Comparison of ENCODE assay signal across 8 cellular contexts in genomic region chr1:162847839-162848453, GRCh38. TPM values are rescaled to one million over a fixed set of nuclear protein-coding genes. Genes with fewer than 3 reads are reported as not detected.
A peak's percentile ranks its signal among the peaks of the same experiment; 100 is the strongest.
DNase-seq lines count a peak whose midpoint lies in the region; ATAC-seq and TF ChIP-seq lines count a peak whose summit lies in the region.

No MANE protein-coding gene starts in this region.

- peak; percentile 63; the same call in 2 of the 3 replicates for ATAC-seq in DND-41 (ENCODE audit: insufficient read depth, low read depth)
- ATAC-seq in HG02759 (IDR thresholded peaks at IDR 0.05; ENCODE audit: unreplicated experiment) = peak; percentile 65
- ATAC-seq in right lobe of liver = peak; percentile 72 to 81 (median 80)
- no peak for ATAC-seq in HG02571 (IDR thresholded peaks at IDR 0.05; ENCODE audit: unreplicated experiment)

- H3K27me3 ChIP-seq in DND-41 (ENCODE audit: insufficient read depth, low read length, poor library complexity) = no peaks in the 10 kb centered on the region
- no peaks in the 10 kb centered on the region for H3K27me3 ChIP-seq in right lobe of liver

- H3K4me2 ChIP-seq in DND-41 (ENCODE audit: insufficient read depth, low read length) = no peak overlapping the region

- H3K36me3 ChIP-seq in DND-41 (ENCODE audit: insufficient read depth, low read length) (no peaks in the 10 kb centered on the region), right lobe of liver (no peaks in the 10 kb centered on the region)

- no peaks in the 10 kb centered on the region for H3K4me1 ChIP-seq in DND-41 (ENCODE audit: insufficient read depth, low read length)
- H3K4me1 ChIP-seq in right lobe of liver = no peaks in the 10 kb centered on the region

- H3K9me3 ChIP-seq in DND-41 (ENCODE audit: insufficient read depth, low read length, severe bottlenecking) = no peaks in the 10 kb centered on the region
- no peaks in the 10 kb centered on the region for H3K9me3 ChIP-seq in right lobe of liver

- H3K4me3 ChIP-seq in DND-41 (ENCODE audit: low read depth in 1 of 2, low read length in 2 of 2) = no peak overlapping the region
- H3K4me3 ChIP-seq in coronary artery = no peak overlapping the region
- H3K4me3 ChIP-seq in right lobe of liver = no peak overlapping the region

- H3K27ac ChIP-seq in DND-41 (ENCODE audit: low read length) = no peak overlapping the region
- H3K27ac ChIP-seq in coronary artery = no peak overlapping the region
- H3K27ac ChIP-seq in right lobe of liver = no peak overlapping the region

- no peak overlapping the region for H2AFZ ChIP-seq in DND-41 (ENCODE audit: low read depth, low read length)

- no peak for TF ChIP-seq POLR2A in right lobe of liver (IDR thresholded peaks at IDR 0.05)

- DNase-seq in DND-41 (peak; percentile 73), NCI-H345 treated with DMSO at 0.1 percent for 48 hours (lab: John Stamatoyannopoulos, UW; ENCODE audit: unreplicated experiment) (peak; percentile 49), coronary artery (ENCODE audit: low spot score) (no peak), right lobe of liver (peak; percentile 74 to 80 (median 80))
- peak; percentile 78 to 81 for DNase-seq in activated CD4-positive, alpha-beta T cell treated with anti-CD3 and anti-CD28 coated beads for 24 hours (ENCODE audit: low read depth in 2 of 2)
- DNase-seq in stimulated activated CD4-positive, alpha-beta T cell treated with anti-CD3 and anti-CD28 coated beads, TNF-alpha, amount 100 ng/mL, for 4 hours (ENCODE audit: low read depth in 3 of 3) = peak; percentile 59 to 70 (median 69)

- 2% methylated on average over 3 of the region's 3 CpGs for WGBS in right lobe of liver (ENCODE audit: insufficient coverage, low coverage, low lambda C conversion rate, missing lambda C conversion rate)

- TF ChIP-seq CTCF in DND-41 (IDR thresholded peaks at IDR 0.05; ENCODE audit: borderline replicate concordance, extremely low read depth, low read length, poor library complexity, severe bottlenecking) = peak; percentile 90
- peak; percentile 93 for TF ChIP-seq CTCF in coronary artery (IDR thresholded peaks at IDR 0.05)
- peak; percentile 79 to 96 (median 90) for TF ChIP-seq CTCF in right lobe of liver (IDR thresholded peaks at IDR 0.05)

- H3K79me2 ChIP-seq in DND-41 (ENCODE audit: insufficient read depth, low read length) = no peaks in the 10 kb centered on the region

- H3K9ac ChIP-seq in DND-41 (ENCODE audit: low read depth, low read length) = no peak overlapping the region

- no peaks in the 10 kb centered on the region for H4K20me1 ChIP-seq in DND-41 (ENCODE audit: insufficient read depth, low read length)

- intact Hi-C loops in right lobe of liver (cut with DNase I) = no loop called here

RNA-seq across cellular contexts. Expression of gene CCDC190, which starts 13.0 kb away (rescaled TPM):
- total RNA-seq in right lobe of liver = not detected

RNA-seq across cellular contexts. Expression of gene HSD17B7, which starts 57.4 kb away (rescaled TPM):
- 10 to 100 TPM; 10.4 to 32.1 (median 17.6) TPM for total RNA-seq in right lobe of liver
